In genomic region chr12:92134638-92135274, GRCh38 we compare ENCODE assay signal across 8 cellular contexts. TPM values are rescaled to one million over a fixed set of nuclear protein-coding genes. Genes with fewer than 3 reads are reported as not detected.
DNase-seq lines count a peak whose midpoint lies in the region; ATAC-seq, FAIRE-seq and TF ChIP-seq lines count a peak whose summit lies in the region.
"Had no signal": no experiment of that assay in that cellular context is flagged by ENCODE, and none has a peak within 500 bp of the region (broad histone marks: within the 10 kb centered on the region; RNA-seq: fewer than 3 reads in every experiment).

No MANE protein-coding gene starts in this region.

- H3K4me1 ChIP-seq in Panc1 (ENCODE audit: control insufficient read depth, insufficient read depth, low read length) (peaks cover 75% of the 10 kb centered on the region), endothelial cell of umbilical vein (ENCODE audit: control insufficient read depth, extremely low read depth, insufficient read depth, low read length) (peaks cover 43% of the 10 kb centered on the region)

- ATAC-seq in GM21360 (IDR thresholded peaks at IDR 0.05; ENCODE audit: unreplicated experiment): peak; percentile 30
- peak; percentile 58 for ATAC-seq in Panc1
- ATAC-seq in stimulated activated naive B cell treated with anti-CD40 and anti-IgM and Interleukin-4, amounts not matched to agents 10 μg/mL and 1 μg/mL and 100 μg/mL, for 72 hours (replicated peaks): peak; percentile 39 to 50

- H3K27ac ChIP-seq in Panc1 (ENCODE audit: low read length) (peak overlapping the region; percentile 97), endothelial cell of umbilical vein (ENCODE audit: insufficient read depth, low read depth, low read length) (peak overlapping the region; percentile 13)
- H3K27ac ChIP-seq: KMS-11 had no signal

- H3K27me3 Mint-ChIP-seq in stimulated activated naive B cell treated with anti-CD40 and anti-IgM and Interleukin-4, amounts not matched to agents 10 μg/mL and 1 μg/mL and 100 μg/mL, for 72 hours: no peaks in the 10 kb centered on the region

- H3K4me3 ChIP-seq in Panc1 (ENCODE audit: low read depth in 2 of 2, low read length in 2 of 2): peak overlapping the region; percentile 4 to 36; a peak in 3 of 4 replicates
- H3K4me3 ChIP-seq in endothelial cell of umbilical vein (replicated peaks in 1 of 3; ENCODE audit: insufficient read depth in 1 of 3, low read depth in 1 of 3, low read length in 3 of 3): no peak overlapping the region

- H4K20me1 ChIP-seq in endothelial cell of umbilical vein (replicated peaks; ENCODE audit: control insufficient read depth, extremely low read depth, insufficient read depth, low read length): peaks cover 2% of the 10 kb centered on the region

- peak overlapping the region; percentile 78 to 99 for H3K4me3 Mint-ChIP-seq in stimulated activated naive B cell treated with anti-CD40 and anti-IgM and Interleukin-4, amounts not matched to agents 10 μg/mL and 1 μg/mL and 100 μg/mL, for 72 hours

- H3K9me1 ChIP-seq in endothelial cell of umbilical vein (replicated peaks; ENCODE audit: control insufficient read depth, extremely low read depth, insufficient read depth, low read length): no peaks in the 10 kb centered on the region

- peaks cover 62 to 76% of the 10 kb centered on the region in 2 donors for H3K36me3 Mint-ChIP-seq in stimulated activated naive B cell treated with anti-CD40 and anti-IgM and Interleukin-4, amounts not matched to agents 10 μg/mL and 1 μg/mL and 100 μg/mL, for 72 hours

- no peaks in the 10 kb centered on the region for H3K9me3 Mint-ChIP-seq in stimulated activated naive B cell treated with anti-CD40 and anti-IgM and Interleukin-4, amounts not matched to agents 10 μg/mL and 1 μg/mL and 100 μg/mL, for 72 hours

- H3K27ac Mint-ChIP-seq in stimulated activated naive B cell treated with anti-CD40 and anti-IgM and Interleukin-4, amounts not matched to agents 10 μg/mL and 1 μg/mL and 100 μg/mL, for 72 hours: peak overlapping the region; percentile 63

- peak; percentile 24 for FAIRE-seq in endothelial cell of umbilical vein (lab: Jason Lieb, UNC)

- H3K9me3 ChIP-seq in Panc1 (ENCODE audit: control insufficient read depth, insufficient read depth, low read depth, low read length) (no peaks in the 10 kb centered on the region), endothelial cell of umbilical vein (replicated peaks; ENCODE audit: control insufficient read depth, insufficient read depth, low read length) (no peaks in the 10 kb centered on the region)

- no peak overlapping the region for H2AFZ ChIP-seq in endothelial cell of umbilical vein (ENCODE audit: low read depth, low read length)

- H3K79me2 ChIP-seq in endothelial cell of umbilical vein (ENCODE audit: control insufficient read depth, insufficient read depth, low read length): peaks cover 80% of the 10 kb centered on the region

- no TSS peak for BruUV-seq in Panc1 (replicated peaks; lab: Mats Ljungman, UMichigan)
- no TSS peak for BruUV-seq in endothelial cell of umbilical vein (replicated peaks; lab: Mats Ljungman, UMichigan)

- no peak overlapping the region for H3K9ac ChIP-seq in endothelial cell of umbilical vein (replicated peaks; ENCODE audit: extremely low read depth, insufficient read depth, low read length)
- H3K9ac ChIP-seq: KMS-11 had no signal

- DNase-seq in Panc1 (ENCODE audit: low read depth, low spot score): no peak
- peak; percentile 56 for DNase-seq in endothelial cell of umbilical vein (ENCODE audit: low read depth, low spot score)
- DNase-seq in stimulated activated naive B cell treated with anti-CD40 and anti-IgM and Interleukin-4, amounts not matched to agents 10 μg/mL and 1 μg/mL and 100 μg/mL, for 72 hours: no peak
- no peak for DNase-seq in H4 (ENCODE audit: low spot score)
- no peak for DNase-seq in stimulated activated CD4-positive, alpha-beta T cell treated with anti-CD3 and anti-CD28 coated beads, Interleukin-4, amount 100 ng/mL, for 4 hours
- DNase-seq in SHP77 (lab: John Stamatoyannopoulos, UW): no peak

- H3K27me3 ChIP-seq in Panc1 (ENCODE audit: control insufficient read depth, insufficient read depth, low read length) (no peaks in the 10 kb centered on the region), endothelial cell of umbilical vein (ENCODE audit: control insufficient read depth in 2 of 2, insufficient read depth in 2 of 2, low read length in 2 of 2) (no peaks in the 10 kb centered on the region)

- dilution Hi-C loops in endothelial cell of umbilical vein (cut with MboI; ENCODE audit: extremely low pct_ligation_motif_present, low sequenced_read_pairs): no loop called here

- POLR2A ChIA-PET in Panc1 (lab: Charles Lee): interaction anchor here (0.6 to 1.2 kb wide), 2 partner anchors 11 to 883 kb away, joined by 3 to 4 read pairs; partner anchors contain the start of gene BTG1
- POLR2A ChIA-PET in endothelial cell of umbilical vein (lab: Charles Lee): interaction anchor here (6.0 kb wide), 1 partner anchor 10 kb away, joined by 55 read pairs; the partner anchor contains the start of gene BTG1

- TF ChIP-seq CTCF in Panc1 (IDR thresholded peaks at IDR 0.05) (no peak), endothelial cell of umbilical vein (IDR thresholded peaks at IDR 0.05; ENCODE audit: extremely low read depth in 1 of 2, insufficient read depth in 1 of 2, low read depth in 1 of 2, low read length in 2 of 2) (no peak)

- intact Hi-C loops in Panc1 (cut with micrococcal nuclease; ENCODE audit: unreplicated experiment) (loop anchor here (10.0 kb wide), 1 partner anchor 560 kb away; no protein-coding TSS in a partner anchor), endothelial cell of umbilical vein (cut with micrococcal nuclease) (no loop called here)

- peak overlapping the region; percentile 60 for H3K4me2 ChIP-seq in endothelial cell of umbilical vein (ENCODE audit: insufficient read depth, low read length)
- H3K4me2 ChIP-seq: KMS-11 had no signal

- CTCF ChIA-PET in Panc1 (lab: Charles Lee): interaction anchor here (0.7 kb wide), 1 partner anchor 13 kb away, joined by 3 read pairs; no protein-coding TSS in a partner anchor
- CTCF ChIA-PET in endothelial cell of umbilical vein (lab: Charles Lee): interaction anchor here (1.0 to 2.8 kb wide), 7 partner anchors 10 to 753 kb away, joined by 3 to 17 read pairs (median 10); partner anchors contain the start of gene BTG1

- TF ChIP-seq POLR2A in endothelial cell of umbilical vein (IDR thresholded peaks at IDR 0.05; ENCODE audit: low read depth, low read length): no peak

- no peaks in the 10 kb centered on the region; the same call in 1 of the 2 replicates for H3K36me3 ChIP-seq in Panc1 (ENCODE audit: control insufficient read depth, insufficient read depth, low read length)
- H3K36me3 ChIP-seq in endothelial cell of umbilical vein (ENCODE audit: control insufficient read depth in 2 of 2, extremely low read depth in 1 of 2, insufficient read depth in 2 of 2, low read length in 2 of 2): peaks cover 0 to 2% of the 10 kb centered on the region in 2 experiments

- peaks cover 60 to 92% of the 10 kb centered on the region in 2 donors for H3K4me1 Mint-ChIP-seq in stimulated activated naive B cell treated with anti-CD40 and anti-IgM and Interleukin-4, amounts not matched to agents 10 μg/mL and 1 μg/mL and 100 μg/mL, for 72 hours

- in situ Hi-C loops in Panc1 (cut with HindIII; ENCODE audit: low pct_unique_long_range_greater_than_20kb, low sequenced_read_pairs): no loop called here

TF ChIP-seq in endothelial cell of umbilical vein, 7 proteins besides CTCF, POLR2A, EP300 and RAD21:
- TF ChIP-seq EZH2 (IDR thresholded peaks at IDR 0.05; ENCODE audit: borderline replicate concordance, low read depth, low read length, severe bottlenecking) (no peak), FOS (IDR thresholded peaks at IDR 0.05; ENCODE audit: borderline replicate concordance, insufficient read depth, low read length) (peak; percentile 91), JUN (IDR thresholded peaks at IDR 0.05; ENCODE audit: borderline replicate concordance, insufficient read depth, insufficient read length, low read depth) (peak; percentile 87), MAX (IDR thresholded peaks at IDR 0.05; ENCODE audit: insufficient read depth, insufficient read length) (no peak)

RNA-seq across cellular contexts. Expression of gene BTG1, which starts 10.9 kb away (rescaled TPM):
- total RNA-seq in Panc1 (2021; ENCODE audit: unreplicated experiment) (50.0 TPM), endothelial cell of umbilical vein (89.5 and 104 TPM in 2 replicates)
- 46.9 TPM for polyA plus RNA-seq in Panc1 (2012; ENCODE audit: insufficient read length)
- 42.8 and 45.5 TPM in 2 replicates for polyA plus RNA-seq in endothelial cell of umbilical vein
- 69.1 and 74.9 TPM in 2 replicates for polyA plus RNA-seq in endothelial cell of umbilical vein (2011; cell fraction: cytosol; rRNA removed)
- polyA plus RNA-seq in endothelial cell of umbilical vein (2011; cell fraction: nucleus; rRNA removed): 41.1 and 47.4 TPM in 2 replicates
- polyA plus RNA-seq in endothelial cell of umbilical vein (2012): 57.0 and 58.2 TPM in 2 replicates
- polyA minus RNA-seq in endothelial cell of umbilical vein: 109 and 157 TPM in 2 replicates
- 16.5 TPM for polyA minus RNA-seq in endothelial cell of umbilical vein (2011; cell fraction: cytosol; rRNA and poly(A)+ RNA removed)
- 99.3 and 105 TPM in 2 replicates for polyA minus RNA-seq in endothelial cell of umbilical vein (2011; cell fraction: nucleus; rRNA and poly(A)+ RNA removed)
- total RNA-seq in H4 (2014; rRNA removed; shearing (Covaris generic)): 4.5 and 5.1 TPM in 2 replicates

Comparison
In these comparisons a context has a peak if more than half of its experiments do, and no peak if none do; other contexts are left out.
1. H3K4me3 ChIP-seq: peak in Panc1 (2 of 2); none in endothelial cell of umbilical vein (0 of 3).
2. Peak in every context shown above with its lines, with median percentiles within 50 percentile points of each other: ATAC-seq.